ENCODE assay signal across 8 cellular contexts in the genomic region with DNA sequence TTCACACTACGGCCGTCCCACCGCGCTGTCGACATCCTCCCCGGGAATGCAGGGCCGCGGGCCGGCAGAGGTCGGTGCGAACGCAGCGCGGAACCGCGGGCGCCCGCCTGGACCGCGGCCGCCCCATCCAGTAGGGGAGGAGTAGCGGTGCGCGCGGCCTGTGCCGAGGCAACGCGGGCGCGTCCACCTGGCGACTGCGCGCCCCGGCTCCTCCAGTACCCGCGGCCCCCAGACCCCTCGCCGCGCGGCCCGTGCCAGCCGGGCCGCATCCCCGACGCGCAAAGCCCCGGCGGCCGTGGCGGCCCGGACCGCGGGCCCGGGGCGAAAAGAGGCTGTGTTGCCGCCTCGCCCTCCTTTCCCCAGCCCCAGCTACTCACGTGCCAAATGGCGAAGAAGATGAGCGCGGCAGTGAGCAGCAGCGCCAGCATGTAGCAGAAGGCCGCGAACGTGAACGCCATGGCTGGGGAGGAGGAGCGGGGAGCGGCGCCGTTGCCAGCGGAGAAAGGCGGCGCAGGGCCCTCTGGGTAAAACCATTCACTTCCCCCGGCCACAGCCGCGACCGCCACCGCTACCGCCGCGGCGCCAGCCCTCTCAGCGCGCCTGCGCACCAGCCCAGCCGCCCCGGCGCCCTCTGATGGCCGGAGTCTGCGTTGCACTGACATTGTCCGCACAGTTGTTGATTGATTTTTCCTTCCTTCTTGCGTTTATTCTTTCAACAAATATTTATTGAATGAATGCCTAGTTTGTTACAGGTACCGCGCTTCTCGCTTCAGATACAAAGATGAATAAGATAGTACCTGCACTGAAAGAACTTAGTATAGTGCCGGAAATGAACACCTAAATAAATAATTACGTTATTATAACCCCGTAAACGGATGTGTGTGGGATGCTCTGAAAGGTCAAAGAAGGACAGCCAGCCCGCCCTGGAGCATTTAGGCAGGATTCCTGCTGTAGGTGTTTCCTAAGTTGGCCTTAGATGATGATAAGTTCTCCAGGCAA. TPM values are rescaled to one million over a fixed set of nuclear protein-coding genes. Genes with fewer than 3 reads are reported as not detected.
A peak's percentile ranks its signal among the peaks of the same experiment; 100 is the strongest.
DNase-seq lines count a peak whose midpoint lies in the region; ATAC-seq and TF ChIP-seq lines count a peak whose summit lies in the region.

CNIH1 (minus strand) TSS at position 505 of the 999 bp plus-strand sequence; CDS start at position 458, 47 bp downstream.

- peaks cover 4% of the 10 kb centered on the region for H3K4me1 ChIP-seq in BE2C

- POLR2A ChIA-PET in activated CD4-positive, alpha-beta T cell treated with anti-CD3 and anti-CD28 coated beads for 36 hours (lab: Charles Lee): interaction anchor here (1.1 kb wide), 1 partner anchor 43 kb away, joined by 3 read pairs; no protein-coding TSS in a partner anchor

- peaks cover 47% of the 10 kb centered on the region for H3K4me1 Mint-ChIP-seq in activated CD4-positive, alpha-beta T cell treated with anti-CD3 and anti-CD28 coated beads for 36 hours

- DNase-seq in BE2C (peak; percentile 94), GM19238 (ENCODE audit: insufficient read length, low spot score) (peak; percentile 94), NCI-H510A treated with DMSO at 0.1 percent for 48 hours (lab: John Stamatoyannopoulos, UW) (peak; percentile 93), choroid plexus epithelial cell (ENCODE audit: low read depth) (peak; percentile 93)
- DNase-seq in activated CD4-positive, alpha-beta T cell treated with anti-CD3 and anti-CD28 coated beads for 36 hours: peak; percentile 96
- DNase-seq in stimulated activated CD4-positive, alpha-beta T cell treated with anti-CD3 and anti-CD28 coated beads, Interleukin-1b, Interleukin-23, amount 100 ng/mL, for 48 hours: peak; percentile 92

- H3K36me3 ChIP-seq in BE2C: 0 out of 2 replicates have a peak, but pooled peaks cover under 1% of the 10 kb centered on the region

- H3K4me3 ChIP-seq in BE2C (ENCODE audit: low read depth, low read length): peak within 1 kb of the TSS; percentile 96
- H3K4me3 ChIP-seq in choroid plexus epithelial cell (ENCODE audit: low read depth, low read length): peak within 1 kb of the TSS; percentile 85

- peak; percentile 93 for ATAC-seq in HG03442 (IDR thresholded peaks at IDR 0.05; ENCODE audit: unreplicated experiment)
- peak; percentile 92 for ATAC-seq in activated CD4-positive, alpha-beta T cell treated with anti-CD3 and anti-CD28 coated beads for 36 hours

- CTCF ChIA-PET in activated CD4-positive, alpha-beta T cell treated with anti-CD3 and anti-CD28 coated beads for 36 hours (lab: Charles Lee): interaction anchor here (0.7 to 1.3 kb wide), 5 partner anchors 8 to 47 kb away, joined by 3 to 6 read pairs (median 4); partner anchors contain the start of gene CDKN3

- peak within 1 kb of the TSS; percentile 80 for H3K4me3 Mint-ChIP-seq in activated CD4-positive, alpha-beta T cell treated with anti-CD3 and anti-CD28 coated beads for 36 hours

- H3K27me3 ChIP-seq in BE2C (no peaks in the 10 kb centered on the region), layer of hippocampus (ENCODE audit: control insufficient read depth, insufficient read depth, low read length) (no peaks in the 10 kb centered on the region)

- no peaks in the 10 kb centered on the region for H3K27me3 Mint-ChIP-seq in activated CD4-positive, alpha-beta T cell treated with anti-CD3 and anti-CD28 coated beads for 36 hours

- H3K9me3 ChIP-seq in BE2C: no peaks in the 10 kb centered on the region

- intact Hi-C loops in activated CD4-positive, alpha-beta T cell treated with anti-CD3 and anti-CD28 coated beads for 36 hours (cut with DNase I, micrococcal nuclease): loop anchor here (1.0 to 5.0 kb wide), 14 partner anchors 44 to 1676 kb away; partner anchors contain the start of genes CGRRF1 (in 2 of the 2), CDKN3 (in 1 of the 2), DDHD1 (in 1 of the 2) and GCH1 (in 1 of the 2)

- TF ChIP-seq CTCF in BE2C (IDR thresholded peaks at IDR 0.05; ENCODE audit: low read depth, low read length) (peak; percentile 84), choroid plexus epithelial cell (conservative IDR thresholded peaks at IDR 0.05; ENCODE audit: low read depth, low read length) (peak; percentile 73)

- peak within 1 kb of the TSS; percentile 91 for H3K27ac ChIP-seq in layer of hippocampus (ENCODE audit: low read depth, low read length)

- H3K27ac Mint-ChIP-seq in activated CD4-positive, alpha-beta T cell treated with anti-CD3 and anti-CD28 coated beads for 36 hours: peak within 1 kb of the TSS; percentile 99

- peaks cover 21% of the 10 kb centered on the region for H3K36me3 Mint-ChIP-seq in activated CD4-positive, alpha-beta T cell treated with anti-CD3 and anti-CD28 coated beads for 36 hours (ENCODE audit: low read depth)

- H3K9me3 Mint-ChIP-seq in activated CD4-positive, alpha-beta T cell treated with anti-CD3 and anti-CD28 coated beads for 36 hours (ENCODE audit: low read depth): no peaks in the 10 kb centered on the region

RNA-seq across cellular contexts. Expression of gene CNIH1, which starts in this region (rescaled TPM):
- 125 TPM for polyA plus RNA-seq in BE2C (2012; ENCODE audit: insufficient read depth, insufficient read length, low read depth)
- 100 to 1,000 TPM in 1 of 2 experiments, 10 to 100 TPM in 1; 86.6 to 109 TPM for total RNA-seq in activated CD4-positive, alpha-beta T cell treated with anti-CD3 and anti-CD28 coated beads for 36 hours

Comparison
In these comparisons a context has a peak if more than half of its experiments do, and no peak if none do; other contexts are left out.
1. Peak in every context shown above with its lines: DNase-seq, ATAC-seq, H3K4me3 ChIP-seq and H3K27ac ChIP-seq.